Comparison of ENCODE assay signal across 17 cellular contexts in genomic region chr2:75844651-75845050, GRCh38.
DNase-seq lines count a peak whose midpoint lies in the region; ATAC-seq and TF ChIP-seq lines count a peak whose summit lies in the region.
"Had no signal": no experiment of that assay in that cellular context is flagged by ENCODE, and none has a peak within 500 bp of the region (broad histone marks: within the 10 kb centered on the region; RNA-seq: fewer than 3 reads in every experiment).

No MANE protein-coding gene starts in this region.

- H3K36me3 ChIP-seq in H7 (replicated peaks; ENCODE audit: control insufficient read depth, insufficient read depth, low read length), result no peaks in the 10 kb centered on the region
- H3K36me3 ChIP-seq: esophagus squamous epithelium, heart right ventricle had no signal

- no peak for TF ChIP-seq CTCF in choroid plexus epithelial cell (conservative IDR thresholded peaks at IDR 0.05; ENCODE audit: low read depth, low read length)

- H3K27me3 ChIP-seq in H7 (ENCODE audit: control insufficient read depth, insufficient read depth, low read length), result no peaks in the 10 kb centered on the region
- H3K27me3 ChIP-seq: esophagus squamous epithelium, heart right ventricle had no signal

- ATAC-seq in GM18499 (IDR thresholded peaks at IDR 0.05; ENCODE audit: insufficient read depth, unreplicated experiment) (peak; percentile 72), GM21360 (IDR thresholded peaks at IDR 0.05; ENCODE audit: unreplicated experiment) (peak; percentile 73), HG03432 (IDR thresholded peaks at IDR 0.05; ENCODE audit: unreplicated experiment) (peak; percentile 88)
- ATAC-seq: heart right ventricle, K562 had no signal

- DNase-seq in choroid plexus epithelial cell (ENCODE audit: low read depth) (peak; percentile 2), H7 (no peak), dermis blood vessel endothelial cell (no peak), HuH-7.5 (ENCODE audit: low spot score) (no peak), GM19238 (ENCODE audit: insufficient read length, low spot score) (no peak)
- DNase-seq: activated effector memory CD4-positive, alpha-beta T cell treated with Interleukin-2 at 50 U/mL for 16 hours; aorta; esophagus squamous epithelium; heart right ventricle; islet precursor cell; mesendoderm; NCI-H1092 treated with DMSO at 0.1 percent for 48 hours; PC-9 had no signal

- H3K4me3 ChIP-seq in choroid plexus epithelial cell (ENCODE audit: low read depth, low read length), result no peak overlapping the region
- H3K4me3 ChIP-seq in H7 (ENCODE audit: insufficient read depth, low read depth, low read length), result no peak overlapping the region
- H3K4me3 ChIP-seq: esophagus squamous epithelium, heart right ventricle, K562, PC-9 had no signal
